ENCODE assay signal across 1 cellular context in the genomic region with DNA sequence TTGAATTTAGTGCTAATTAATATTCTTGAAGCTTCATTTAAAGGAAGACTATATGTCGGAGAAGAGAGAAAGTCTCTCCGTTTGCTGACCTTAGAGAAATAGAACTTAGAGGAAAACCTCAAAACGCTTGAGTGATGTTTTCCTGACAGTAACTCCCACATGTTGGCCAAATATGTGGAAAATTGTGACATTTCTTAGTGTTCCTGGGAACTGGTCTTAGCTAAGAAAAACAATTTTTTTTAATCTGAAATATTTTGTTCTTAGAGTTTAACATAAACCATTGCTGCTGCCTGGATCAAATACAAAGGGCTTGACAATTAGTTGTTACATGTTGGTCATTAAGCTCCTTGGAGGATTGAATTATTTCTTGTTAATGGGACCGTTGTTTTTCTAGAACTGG.
TF ChIP-seq lines count a peak whose summit lies in the region.

No MANE protein-coding gene starts in this region.

TF ChIP-seq in GM23338, 12 proteins besides CTCF, POLR2A, EP300 and RAD21 (continued from another document):
- TF ChIP-seq, protein P1, sequence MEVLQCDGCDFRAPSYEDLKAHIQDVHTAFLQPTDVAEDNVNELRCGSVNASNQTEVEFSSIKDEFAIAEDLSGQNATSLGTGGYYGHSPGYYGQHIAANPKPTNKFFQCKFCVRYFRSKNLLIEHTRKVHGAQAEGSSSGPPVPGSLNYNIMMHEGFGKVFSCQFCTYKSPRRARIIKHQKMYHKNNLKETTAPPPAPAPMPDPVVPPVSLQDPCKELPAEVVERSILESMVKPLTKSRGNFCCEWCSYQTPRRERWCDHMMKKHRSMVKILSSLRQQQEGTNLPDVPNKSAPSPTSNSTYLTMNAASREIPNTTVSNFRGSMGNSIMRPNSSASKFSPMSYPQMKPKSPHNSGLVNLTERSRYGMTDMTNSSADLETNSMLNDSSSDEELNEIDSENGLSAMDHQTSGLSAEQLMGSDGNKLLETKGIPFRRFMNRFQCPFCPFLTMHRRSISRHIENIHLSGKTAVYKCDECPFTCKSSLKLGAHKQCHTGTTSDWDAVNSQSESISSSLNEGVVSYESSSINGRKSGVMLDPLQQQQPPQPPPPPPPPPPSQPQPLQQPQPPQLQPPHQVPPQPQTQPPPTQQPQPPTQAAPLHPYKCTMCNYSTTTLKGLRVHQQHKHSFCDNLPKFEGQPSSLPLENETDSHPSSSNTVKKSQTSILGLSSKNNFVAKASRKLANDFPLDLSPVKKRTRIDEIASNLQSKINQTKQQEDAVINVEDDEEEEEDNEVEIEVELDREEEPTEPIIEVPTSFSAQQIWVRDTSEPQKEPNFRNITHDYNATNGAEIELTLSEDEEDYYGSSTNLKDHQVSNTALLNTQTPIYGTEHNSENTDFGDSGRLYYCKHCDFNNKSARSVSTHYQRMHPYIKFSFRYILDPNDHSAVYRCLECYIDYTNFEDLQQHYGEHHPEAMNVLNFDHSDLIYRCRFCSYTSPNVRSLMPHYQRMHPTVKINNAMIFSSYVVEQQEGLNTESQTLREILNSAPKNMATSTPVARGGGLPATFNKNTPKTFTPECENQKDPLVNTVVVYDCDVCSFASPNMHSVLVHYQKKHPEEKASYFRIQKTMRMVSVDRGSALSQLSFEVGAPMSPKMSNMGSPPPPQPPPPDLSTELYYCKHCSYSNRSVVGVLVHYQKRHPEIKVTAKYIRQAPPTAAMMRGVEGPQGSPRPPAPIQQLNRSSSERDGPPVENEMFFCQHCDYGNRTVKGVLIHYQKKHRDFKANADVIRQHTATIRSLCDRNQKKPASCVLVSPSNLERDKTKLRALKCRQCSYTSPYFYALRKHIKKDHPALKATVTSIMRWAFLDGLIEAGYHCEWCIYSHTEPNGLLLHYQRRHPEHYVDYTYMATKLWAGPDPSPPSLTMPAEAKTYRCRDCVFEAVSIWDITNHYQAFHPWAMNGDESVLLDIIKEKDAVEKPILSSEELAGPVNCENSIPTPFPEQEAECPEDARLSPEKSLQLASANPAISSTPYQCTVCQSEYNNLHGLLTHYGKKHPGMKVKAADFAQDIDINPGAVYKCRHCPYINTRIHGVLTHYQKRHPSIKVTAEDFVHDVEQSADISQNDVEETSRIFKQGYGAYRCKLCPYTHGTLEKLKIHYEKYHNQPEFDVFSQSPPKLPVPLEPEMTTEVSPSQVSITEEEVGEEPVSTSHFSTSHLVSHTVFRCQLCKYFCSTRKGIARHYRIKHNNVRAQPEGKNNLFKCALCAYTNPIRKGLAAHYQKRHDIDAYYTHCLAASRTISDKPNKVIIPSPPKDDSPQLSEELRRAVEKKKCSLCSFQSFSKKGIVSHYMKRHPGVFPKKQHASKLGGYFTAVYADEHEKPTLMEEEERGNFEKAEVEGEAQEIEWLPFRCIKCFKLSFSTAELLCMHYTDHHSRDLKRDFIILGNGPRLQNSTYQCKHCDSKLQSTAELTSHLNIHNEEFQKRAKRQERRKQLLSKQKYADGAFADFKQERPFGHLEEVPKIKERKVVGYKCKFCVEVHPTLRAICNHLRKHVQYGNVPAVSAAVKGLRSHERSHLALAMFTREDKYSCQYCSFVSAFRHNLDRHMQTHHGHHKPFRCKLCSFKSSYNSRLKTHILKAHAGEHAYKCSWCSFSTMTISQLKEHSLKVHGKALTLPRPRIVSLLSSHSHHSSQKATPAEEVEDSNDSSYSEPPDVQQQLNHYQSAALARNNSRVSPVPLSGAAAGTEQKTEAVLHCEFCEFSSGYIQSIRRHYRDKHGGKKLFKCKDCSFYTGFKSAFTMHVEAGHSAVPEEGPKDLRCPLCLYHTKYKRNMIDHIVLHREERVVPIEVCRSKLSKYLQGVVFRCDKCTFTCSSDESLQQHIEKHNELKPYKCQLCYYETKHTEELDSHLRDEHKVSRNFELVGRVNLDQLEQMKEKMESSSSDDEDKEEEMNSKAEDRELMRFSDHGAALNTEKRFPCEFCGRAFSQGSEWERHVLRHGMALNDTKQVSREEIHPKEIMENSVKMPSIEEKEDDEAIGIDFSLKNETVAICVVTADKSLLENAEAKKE (CRISPR knock-in tag; IDR thresholded peaks at IDR 0.05): no peak
- no peak for TF ChIP-seq EZH2phosphoT487 (IDR thresholded peaks at IDR 0.05; ENCODE audit: unreplicated experiment)
- no peak for TF ChIP-seq STAT1 (IDR thresholded peaks at IDR 0.05; ENCODE audit: unreplicated experiment)
- no peak for TF ChIP-seq CREB1 (CRISPR knock-in tag; IDR thresholded peaks at IDR 0.05; ENCODE audit: low read depth)
- TF ChIP-seq NANOG (IDR thresholded peaks at IDR 0.05; ENCODE audit: borderline replicate concordance): no peak
- no peak for TF ChIP-seq JUNB (IDR thresholded peaks at IDR 0.05; ENCODE audit: unreplicated experiment)
- TF ChIP-seq EZH2 (IDR thresholded peaks at IDR 0.05; ENCODE audit: low read depth, unreplicated experiment): no peak
- TF ChIP-seq ZNF114 (CRISPR knock-in tag; IDR thresholded peaks at IDR 0.05): no peak
- TF ChIP-seq ZNF331 (CRISPR knock-in tag; IDR thresholded peaks at IDR 0.05; ENCODE audit: low read depth): no peak
- TF ChIP-seq POLR2AphosphoS5 (IDR thresholded peaks at IDR 0.05; ENCODE audit: low read depth): no peak
- TF ChIP-seq, protein P2, sequence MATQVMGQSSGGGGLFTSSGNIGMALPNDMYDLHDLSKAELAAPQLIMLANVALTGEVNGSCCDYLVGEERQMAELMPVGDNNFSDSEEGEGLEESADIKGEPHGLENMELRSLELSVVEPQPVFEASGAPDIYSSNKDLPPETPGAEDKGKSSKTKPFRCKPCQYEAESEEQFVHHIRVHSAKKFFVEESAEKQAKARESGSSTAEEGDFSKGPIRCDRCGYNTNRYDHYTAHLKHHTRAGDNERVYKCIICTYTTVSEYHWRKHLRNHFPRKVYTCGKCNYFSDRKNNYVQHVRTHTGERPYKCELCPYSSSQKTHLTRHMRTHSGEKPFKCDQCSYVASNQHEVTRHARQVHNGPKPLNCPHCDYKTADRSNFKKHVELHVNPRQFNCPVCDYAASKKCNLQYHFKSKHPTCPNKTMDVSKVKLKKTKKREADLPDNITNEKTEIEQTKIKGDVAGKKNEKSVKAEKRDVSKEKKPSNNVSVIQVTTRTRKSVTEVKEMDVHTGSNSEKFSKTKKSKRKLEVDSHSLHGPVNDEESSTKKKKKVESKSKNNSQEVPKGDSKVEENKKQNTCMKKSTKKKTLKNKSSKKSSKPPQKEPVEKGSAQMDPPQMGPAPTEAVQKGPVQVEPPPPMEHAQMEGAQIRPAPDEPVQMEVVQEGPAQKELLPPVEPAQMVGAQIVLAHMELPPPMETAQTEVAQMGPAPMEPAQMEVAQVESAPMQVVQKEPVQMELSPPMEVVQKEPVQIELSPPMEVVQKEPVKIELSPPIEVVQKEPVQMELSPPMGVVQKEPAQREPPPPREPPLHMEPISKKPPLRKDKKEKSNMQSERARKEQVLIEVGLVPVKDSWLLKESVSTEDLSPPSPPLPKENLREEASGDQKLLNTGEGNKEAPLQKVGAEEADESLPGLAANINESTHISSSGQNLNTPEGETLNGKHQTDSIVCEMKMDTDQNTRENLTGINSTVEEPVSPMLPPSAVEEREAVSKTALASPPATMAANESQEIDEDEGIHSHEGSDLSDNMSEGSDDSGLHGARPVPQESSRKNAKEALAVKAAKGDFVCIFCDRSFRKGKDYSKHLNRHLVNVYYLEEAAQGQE (IDR thresholded peaks at IDR 0.05; ENCODE audit: unreplicated experiment): no peak
